20 cellular contexts compared by ENCODE assay signal in genomic region chr10:16854623-16855022, GRCh38. TPM values are rescaled to one million over a fixed set of nuclear protein-coding genes. Genes with fewer than 3 reads are reported as not detected.
DNase-seq lines count a peak whose midpoint lies in the region; ATAC-seq, FAIRE-seq and TF ChIP-seq lines count a peak whose summit lies in the region.
"Had no signal": no experiment of that assay in that cellular context is flagged by ENCODE, and none has a peak within 500 bp of the region (broad histone marks: within the 10 kb centered on the region; RNA-seq: fewer than 3 reads in every experiment).

No MANE protein-coding gene starts in this region.

- peak; percentile 96 for FAIRE-seq in H54 (lab: Jason Lieb, UNC)
- FAIRE-seq: endometrium had no signal

- TF ChIP-seq CTCF in colonic mucosa (IDR thresholded peaks at IDR 0.05) (no peak), right atrium auricular region (IDR thresholded peaks at IDR 0.05) (no peak)

- no peak for ATAC-seq in HG02623 (IDR thresholded peaks at IDR 0.05; ENCODE audit: unreplicated experiment)
- ATAC-seq: activated T-cell treated with anti-CD3 and anti-CD28 coated beads, Interleukin-2, amount 50 U/mL, for 72 hours; mucosa of descending colon had no signal

- H3K9me3 ChIP-seq in colonic mucosa (no peaks in the 10 kb centered on the region), right atrium auricular region (peaks cover 0 to 2% of the 10 kb centered on the region in 2 donors)
- H3K9me3 ChIP-seq: BLaER1 treated with 17β-estradiol and CSF1 and Interleukin-3, amounts not matched to agents 10 nM and 100 nM; mucosa of descending colon; sigmoid colon; SJCRH30; testis had no signal

- DNase-seq in H54 (ENCODE audit: insufficient read length, low spot score): peak; percentile 27
- DNase-seq in RPMI7951 (ENCODE audit: low read depth): peak; percentile 60
- peak; percentile 64 for DNase-seq in epithelial cell of prostate (ENCODE audit: low read depth, low spot score)
- DNase-seq in non-pigmented ciliary epithelial cell (ENCODE audit: low read depth): peak; percentile 48
- DNase-seq in colonic mucosa: no peak
- no peak for DNase-seq in activated CD4-positive, alpha-beta T cell treated with anti-CD3 and anti-CD28 coated beads for 1 hour
- DNase-seq in right atrium auricular region (ENCODE audit: low spot score): no peak
- DNase-seq: activated T-cell treated with anti-CD3 and anti-CD28 coated beads, Interleukin-2, amount 50 U/mL, for 72 hours; DMS153; head of caudate nucleus; mucosa of descending colon; NCI-H1105 treated with DMSO at 0.1 percent for 48 hours; occipital lobe; sigmoid colon; SJCRH30; stimulated activated CD4-positive, alpha-beta T cell treated with anti-CD3 and anti-CD28 coated beads, Interleukin-2, amount 100 ng/mL, for 48 hours; testis had no signal

- H3K9ac ChIP-seq in colonic mucosa (ENCODE audit: low read depth in 2 of 2, low read length in 2 of 2): no peak overlapping the region
- H3K9ac ChIP-seq: BLaER1 treated with 17β-estradiol and CSF1 and Interleukin-3, amounts not matched to agents 10 nM and 100 nM had no signal

- H3K4me1 ChIP-seq in colonic mucosa (no peaks in the 10 kb centered on the region), right atrium auricular region (no peaks in the 10 kb centered on the region)
- H3K4me1 ChIP-seq: BLaER1 treated with 17β-estradiol and CSF1 and Interleukin-3, amounts not matched to agents 10 nM and 100 nM; sigmoid colon; testis had no signal

- H3K27ac ChIP-seq in epithelial cell of prostate: no peak overlapping the region
- H3K27ac ChIP-seq in colonic mucosa: no peak overlapping the region
- no peak overlapping the region for H3K27ac ChIP-seq in right atrium auricular region
- H3K27ac ChIP-seq: BLaER1 treated with 17β-estradiol and CSF1 and Interleukin-3, amounts not matched to agents 10 nM and 100 nM; sigmoid colon; SJCRH30; testis had no signal

- no peaks in the 10 kb centered on the region for H3K36me3 ChIP-seq in colonic mucosa
- no peaks in the 10 kb centered on the region for H3K36me3 ChIP-seq in right atrium auricular region
- H3K36me3 ChIP-seq: BLaER1 treated with 17β-estradiol and CSF1 and Interleukin-3, amounts not matched to agents 10 nM and 100 nM; sigmoid colon; SJCRH30 had no signal

- intact Hi-C loops in colonic mucosa (cut with DNase I): no loop called here

- no peaks in the 10 kb centered on the region for H3K27me3 ChIP-seq in colonic mucosa
- H3K27me3 ChIP-seq in right atrium auricular region: no peaks in the 10 kb centered on the region
- H3K27me3 ChIP-seq: BLaER1 treated with 17β-estradiol and CSF1 and Interleukin-3, amounts not matched to agents 10 nM and 100 nM; sigmoid colon; SJCRH30; testis had no signal

- no peak for TF ChIP-seq POLR2A in H54 (IDR thresholded peaks at IDR 0.05; ENCODE audit: low read depth, low read length)

- H3K4me3 ChIP-seq in colonic mucosa: no peak overlapping the region
- no peak overlapping the region for H3K4me3 ChIP-seq in right atrium auricular region
- H3K4me3 ChIP-seq: BLaER1 treated with 17β-estradiol and CSF1 and Interleukin-3, amounts not matched to agents 10 nM and 100 nM; mucosa of descending colon; sigmoid colon; SJCRH30; testis had no signal

RNA-seq across cellular contexts. Expression of gene RSU1, which starts 37.4 kb away (rescaled TPM):
- 151 and 200 TPM in 2 replicates for total RNA-seq in RPMI7951 (2014; rRNA removed; shearing (Covaris generic))
- total RNA-seq in colonic mucosa: 10 to 100 TPM; 44.3 to 82.9 TPM
- 10 to 100 TPM; 40.3 to 45.4 TPM for total RNA-seq in right atrium auricular region

Comparison
In these comparisons a context has a peak if more than half of its experiments do, and no peak if none do; other contexts are left out.
1. DNase-seq: peak in H54 (single experiment), RPMI7951 (single experiment), epithelial cell of prostate (single experiment) and non-pigmented ciliary epithelial cell (single experiment); none in colonic mucosa (single experiment), activated CD4-positive, alpha-beta T cell treated with anti-CD3 and anti-CD28 coated beads for 1 hour (single experiment) and right atrium auricular region (single experiment).